ENCODE assay signal across 16 cellular contexts in genomic region chr1:161768986-161769672, GRCh38. TPM values are rescaled to one million over a fixed set of nuclear protein-coding genes. Genes with fewer than 3 reads are reported as not detected.
"Had no signal": no experiment of that assay in that cellular context is flagged by ENCODE, and none has a peak within 500 bp of the region (broad histone marks: within the 10 kb centered on the region; RNA-seq: fewer than 3 reads in every experiment).

No MANE protein-coding gene starts in this region.

- DNase-seq: activated CD4-positive, alpha-beta T cell treated with anti-CD3 and anti-CD28 coated beads for 4 hours; activated CD8-positive, alpha-beta T cell treated with anti-CD3 and anti-CD28 coated beads for 36 hours; activated T-cell treated with anti-CD3 and anti-CD28 coated beads, Interleukin-2, amount 50 U/mL, for 72 hours; glutamatergic neuron; hypothalamus; lower lobe of right lung; midbrain; psoas muscle; right lobe of liver; stimulated activated naive CD8-positive, alpha-beta T cell treated with anti-CD3 and anti-CD28 coated beads, Interleukin-15, amount 100 ng/mL, for 72 hours had no signal

- H3K27ac ChIP-seq: ascending aorta, breast epithelium, esophagus muscularis mucosa, lower lobe of right lung, psoas muscle, right lobe of liver had no signal

- H3K36me3 ChIP-seq: ascending aorta, breast epithelium, esophagus muscularis mucosa, lower lobe of right lung, right lobe of liver had no signal

- H3K4me3 ChIP-seq: ascending aorta, breast epithelium, esophagus muscularis mucosa, lower lobe of right lung, psoas muscle, right lobe of liver had no signal

- H3K27me3 ChIP-seq: ascending aorta, breast epithelium, esophagus muscularis mucosa, right lobe of liver had no signal

- H3K27me3 Mint-ChIP-seq: activated CD8-positive, alpha-beta T cell treated with anti-CD3 and anti-CD28 coated beads for 36 hours; stimulated activated naive CD8-positive, alpha-beta T cell treated with anti-CD3 and anti-CD28 coated beads, Interleukin-15, amount 100 ng/mL, for 72 hours; type B pancreatic cell had no signal

- H3K4me1 ChIP-seq: breast epithelium had no signal

- H3K27ac Mint-ChIP-seq: T-helper 1 cell treated with Interleukin-12 subunit alpha and Interleukin-12 subunit beta and Interleukin-4 antibody, amounts not matched to agents 30 μg/mL and 1 μg/mL, for 36 hours had no signal

- H3K9me3 Mint-ChIP-seq: activated CD8-positive, alpha-beta T cell treated with anti-CD3 and anti-CD28 coated beads for 36 hours; activated T-cell treated with anti-CD3 and anti-CD28 coated beads, Interleukin-2, amount 50 U/mL, for 72 hours; stimulated activated naive CD8-positive, alpha-beta T cell treated with anti-CD3 and anti-CD28 coated beads, Interleukin-15, amount 100 ng/mL, for 72 hours; T-helper 1 cell treated with Interleukin-12 subunit alpha and Interleukin-12 subunit beta and Interleukin-4 antibody, amounts not matched to agents 30 μg/mL and 1 μg/mL, for 36 hours; type B pancreatic cell had no signal

- ATAC-seq: activated CD8-positive, alpha-beta T cell treated with anti-CD3 and anti-CD28 coated beads for 36 hours; activated T-cell treated with anti-CD3 and anti-CD28 coated beads, Interleukin-2, amount 50 U/mL, for 72 hours; lower lobe of right lung; psoas muscle; right lobe of liver; SK-N-SH treated with all-trans-retinoic acid at 6 μM for 48 hours; stimulated activated naive CD8-positive, alpha-beta T cell treated with anti-CD3 and anti-CD28 coated beads, Interleukin-15, amount 100 ng/mL, for 72 hours had no signal

- H3K36me3 Mint-ChIP-seq: type B pancreatic cell had no signal

- H3K9me3 ChIP-seq: ascending aorta, breast epithelium, esophagus muscularis mucosa, lower lobe of right lung, psoas muscle, right lobe of liver had no signal

RNA-seq across cellular contexts. Expression of gene FCRLB, which starts 47.8 kb away (rescaled TPM):
- total RNA-seq: ascending aorta had no signal
